In the genomic region with DNA sequence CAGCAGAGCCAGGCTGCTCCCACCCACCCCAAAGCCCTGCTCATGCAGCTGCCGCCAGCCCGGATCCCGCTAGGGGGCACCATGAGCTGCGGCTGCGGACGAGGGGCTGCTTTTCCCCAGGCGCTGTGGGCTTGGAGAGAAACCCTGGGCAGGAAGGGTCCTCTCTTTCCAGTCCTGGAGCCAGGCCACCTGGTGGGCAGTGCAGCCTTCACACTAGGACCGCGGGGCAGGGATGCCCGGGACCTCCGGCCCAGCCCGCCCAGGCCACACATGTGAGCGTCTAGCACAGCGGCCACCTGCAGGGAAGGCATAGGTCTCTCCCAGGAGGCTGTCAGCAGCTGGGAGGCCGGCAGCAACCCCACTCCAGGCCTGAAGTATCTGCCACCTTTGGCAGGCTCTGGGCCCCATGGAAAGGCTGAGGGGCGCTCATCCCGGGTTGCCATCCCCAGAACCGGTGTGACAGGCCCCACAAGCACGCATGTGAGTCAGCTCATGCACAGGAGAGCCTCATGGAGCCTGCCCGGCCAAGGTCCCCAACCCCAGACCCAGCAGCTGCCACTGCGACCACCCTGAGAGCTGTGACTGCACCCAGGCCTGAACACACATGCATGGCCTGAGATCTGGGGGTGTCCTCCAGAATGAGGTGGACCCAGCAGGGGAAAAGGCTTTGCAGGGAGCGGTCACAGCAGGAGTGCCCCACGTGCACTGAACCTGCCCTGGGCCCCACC, we compare ENCODE assay signal across 14 cellular contexts.
DNase-seq lines count a peak whose midpoint lies in the region; ATAC-seq and TF ChIP-seq lines count a peak whose summit lies in the region.
"Had no signal": no experiment of that assay in that cellular context is flagged by ENCODE, and none has a peak within 500 bp of the region (broad histone marks: within the 10 kb centered on the region; RNA-seq: fewer than 3 reads in every experiment).

No MANE protein-coding gene starts in this region.

- H3K4me1 ChIP-seq in DND-41 (ENCODE audit: insufficient read depth, low read length) (peaks cover 7% of the 10 kb centered on the region; the same call in 1 of the 2 replicates), OCI-LY1 (ENCODE audit: insufficient read depth, low read length, severe bottlenecking) (no peaks in the 10 kb centered on the region)
- H3K4me1 ChIP-seq: tibial artery had no signal

- peak; percentile 3 for DNase-seq in DND-41
- no peak for DNase-seq in fibroblast of pulmonary artery (ENCODE audit: low read depth)
- DNase-seq in omental fat pad (ENCODE audit: low spot score): peak; percentile 8
- no peak for DNase-seq in DMS153 (lab: John Stamatoyannopoulos, UW)
- no peak for DNase-seq in 8988T
- DNase-seq in stimulated activated CD4-positive, alpha-beta T cell treated with anti-CD3 and anti-CD28 coated beads, Interleukin-1b, Interleukin-23, amount 100 ng/mL, for 48 hours: no peak
- DNase-seq: activated CD4-positive, alpha-beta T cell treated with anti-CD3 and anti-CD28 coated beads, Interleukin-2, amount 50 U/mL, for 4 hours; foreskin melanocyte; stimulated activated CD4-positive, alpha-beta T cell treated with anti-CD3 and anti-CD28 coated beads, Interleukin-4, amount 100 ng/mL, for 4 hours had no signal

- H3F3A ChIP-seq in OCI-LY1 (ENCODE audit: insufficient read depth, low read length): no peaks in the 10 kb centered on the region

- H3K4me3 ChIP-seq in DND-41 (ENCODE audit: low read depth in 1 of 2, low read length in 2 of 2) (no peak overlapping the region), OCI-LY1 (ENCODE audit: low read depth, low read length, poor library complexity, severe bottlenecking) (no peak overlapping the region), fibroblast of pulmonary artery (replicated peaks; ENCODE audit: low read depth, low read length) (no peak overlapping the region)
- H3K4me3 ChIP-seq: SK-N-MC, tibial artery had no signal

- H3K4me2 ChIP-seq in DND-41 (ENCODE audit: insufficient read depth, low read length): no peak overlapping the region
- no peak overlapping the region for H3K4me2 ChIP-seq in OCI-LY1 (ENCODE audit: low read length)

- H4K20me1 ChIP-seq in DND-41 (ENCODE audit: insufficient read depth, low read length) (no peaks in the 10 kb centered on the region), OCI-LY1 (ENCODE audit: insufficient read depth, low read length) (no peaks in the 10 kb centered on the region)

- ATAC-seq in DND-41 (ENCODE audit: insufficient read depth, low read depth) (no peak), omental fat pad (ENCODE audit: low FRiP score) (no peak), HG03469 (IDR thresholded peaks at IDR 0.05; ENCODE audit: unreplicated experiment) (no peak)
- ATAC-seq: naive thymus-derived CD8-positive, alpha-beta T cell had no signal

- H3K27ac ChIP-seq in DND-41 (ENCODE audit: low read length) (no peak overlapping the region), OCI-LY1 (ENCODE audit: low read depth, low read length, poor library complexity, severe bottlenecking) (no peak overlapping the region)
- H3K27ac ChIP-seq: SK-N-MC, tibial artery had no signal

- no peaks in the 10 kb centered on the region for H3K9me2 ChIP-seq in OCI-LY1 (ENCODE audit: low read depth, low read length)

- H3K27me3 ChIP-seq in DND-41 (ENCODE audit: insufficient read depth, low read length, poor library complexity): no peaks in the 10 kb centered on the region
- no peaks in the 10 kb centered on the region; the same call in 1 of the 2 replicates for H3K27me3 ChIP-seq in OCI-LY1 (ENCODE audit: insufficient read depth, low read length)

- H3K79me2 ChIP-seq in DND-41 (ENCODE audit: insufficient read depth, low read length) (no peaks in the 10 kb centered on the region), OCI-LY1 (ENCODE audit: insufficient read depth, low read length) (no peaks in the 10 kb centered on the region)

- H3K36me3 ChIP-seq in DND-41 (ENCODE audit: insufficient read depth, low read length) (no peaks in the 10 kb centered on the region), OCI-LY1 (ENCODE audit: insufficient read depth, low read length) (no peaks in the 10 kb centered on the region)
- H3K36me3 ChIP-seq: tibial artery had no signal

- H2AFZ ChIP-seq in DND-41 (ENCODE audit: low read depth, low read length): no peak overlapping the region
- no peak overlapping the region for H2AFZ ChIP-seq in OCI-LY1 (ENCODE audit: low read length)

- H3K9ac ChIP-seq in DND-41 (ENCODE audit: low read depth, low read length) (no peak overlapping the region), OCI-LY1 (ENCODE audit: low read length) (no peak overlapping the region)

- H3K9me3 ChIP-seq in DND-41 (ENCODE audit: insufficient read depth, low read length, severe bottlenecking) (no peaks in the 10 kb centered on the region), OCI-LY1 (ENCODE audit: low read length) (no peaks in the 10 kb centered on the region)

- TF ChIP-seq CTCF in DND-41 (IDR thresholded peaks at IDR 0.05; ENCODE audit: borderline replicate concordance, extremely low read depth, low read length, poor library complexity, severe bottlenecking) (no peak), OCI-LY1 (IDR thresholded peaks at IDR 0.05; ENCODE audit: low read length) (peak; percentile 61), fibroblast of pulmonary artery (IDR thresholded peaks at IDR 0.05; ENCODE audit: low read length, missing control alignments) (peak; percentile 18), omental fat pad (IDR thresholded peaks at IDR 0.05) (no peak)

Comparison
In these comparisons a context has a peak if more than half of its experiments do, and no peak if none do; other contexts are left out.
1. DNase-seq: peak in DND-41 (single experiment) and omental fat pad (single experiment); none in fibroblast of pulmonary artery (single experiment), DMS153 (single experiment), 8988T (single experiment) and stimulated activated CD4-positive, alpha-beta T cell treated with anti-CD3 and anti-CD28 coated beads, Interleukin-1b, Interleukin-23, amount 100 ng/mL, for 48 hours (single experiment).
2. CTCF ChIP-seq: peak in OCI-LY1 (single experiment) and fibroblast of pulmonary artery (single experiment); none in DND-41 (single experiment) and omental fat pad (0 of 3).